Comparison of ENCODE assay signal across 19 cellular contexts in the genomic region with DNA sequence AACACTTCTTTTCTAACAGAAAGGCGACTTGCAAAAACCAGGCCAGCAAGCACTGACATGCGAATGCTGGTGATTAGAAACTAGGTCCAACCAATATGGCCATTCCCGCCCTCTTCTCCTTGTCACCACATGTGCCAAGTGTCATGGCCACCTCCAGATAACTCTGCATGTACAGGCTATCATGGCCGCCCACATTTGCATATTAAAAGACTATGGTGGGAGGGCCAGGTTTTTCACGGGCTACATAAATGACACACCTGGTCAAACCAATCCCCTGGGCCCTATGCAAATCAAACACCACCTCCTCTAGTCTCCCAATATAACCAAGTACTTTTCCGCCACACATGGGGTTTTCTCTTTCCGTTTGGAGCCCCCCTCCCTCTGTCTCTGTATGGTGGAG. TPM values are rescaled to one million over a fixed set of nuclear protein-coding genes. Genes with fewer than 3 reads are reported as not detected.
"Had no signal": no experiment of that assay in that cellular context is flagged by ENCODE, and none has a peak within 500 bp of the region (broad histone marks: within the 10 kb centered on the region; RNA-seq: fewer than 3 reads in every experiment).

No MANE protein-coding gene starts in this region.

- ATAC-seq: effector memory CD8-positive, alpha-beta T cell; left lung; sciatic nerve had no signal

- H3K27me3 ChIP-seq: left lung, transverse colon had no signal

- H3K36me3 Mint-ChIP-seq: activated naive CD4-positive, alpha-beta T cell treated with anti-CD3 and anti-CD28 coated beads, Interleukin-2, amount 50 U/mL, for 24 hours had no signal

- DNase-seq: activated B cell treated with CpG ODN at 0.5 μM for 24 hours; activated CD4-positive, alpha-beta T cell treated with anti-CD3 and anti-CD28 coated beads, Interleukin-2, amount 10 ng/mL, durations not matched to agents 24 days and 14 days; activated CD8-positive, alpha-beta memory T cell treated with anti-CD3 and anti-CD28 coated beads for 24 hours; cortex of kidney; effector memory CD8-positive, alpha-beta T cell; hypothalamus; islet precursor cell; left lung; occipital lobe; spleen; stimulated activated CD4-positive, alpha-beta T cell treated with anti-CD3 and anti-CD28 coated beads, Interleukin-1b, Interleukin-23, amount 100 ng/mL, for 48 hours; stimulated activated naive CD4-positive, alpha-beta T cell; substantia nigra; transverse colon had no signal

- H3K9me3 Mint-ChIP-seq: activated B cell treated with CpG ODN at 0.5 μM for 24 hours; activated CD4-positive, alpha-beta T cell treated with anti-CD3 and anti-CD28 coated beads, Interleukin-2, amount 10 ng/mL, durations not matched to agents 24 days and 14 days; activated naive CD4-positive, alpha-beta T cell treated with anti-CD3 and anti-CD28 coated beads, Interleukin-2, amount 50 U/mL, for 24 hours; central memory CD8-positive, alpha-beta T cell; effector memory CD8-positive, alpha-beta T cell; memory B cell had no signal

- H3K4me3 ChIP-seq: left lung, spleen, transverse colon had no signal

- H3K4me1 ChIP-seq: left lung, spleen, transverse colon had no signal

- H3K4me3 Mint-ChIP-seq: activated B cell treated with CpG ODN at 0.5 μM for 24 hours; activated CD4-positive, alpha-beta T cell treated with anti-CD3 and anti-CD28 coated beads, Interleukin-2, amount 10 ng/mL, durations not matched to agents 24 days and 14 days; activated naive CD4-positive, alpha-beta T cell treated with anti-CD3 and anti-CD28 coated beads, Interleukin-2, amount 50 U/mL, for 24 hours; central memory CD8-positive, alpha-beta T cell; effector memory CD8-positive, alpha-beta T cell; memory B cell; nephron had no signal

- H3K9me3 ChIP-seq: left lung, spleen, transverse colon had no signal

- H3K27ac Mint-ChIP-seq: activated B cell treated with CpG ODN at 0.5 μM for 24 hours; activated CD4-positive, alpha-beta T cell treated with anti-CD3 and anti-CD28 coated beads, Interleukin-2, amount 10 ng/mL, durations not matched to agents 24 days and 14 days; activated naive CD4-positive, alpha-beta T cell treated with anti-CD3 and anti-CD28 coated beads, Interleukin-2, amount 50 U/mL, for 24 hours; effector memory CD8-positive, alpha-beta T cell; memory B cell; nephron had no signal

- H3K4me1 Mint-ChIP-seq: activated B cell treated with CpG ODN at 0.5 μM for 24 hours; activated CD4-positive, alpha-beta T cell treated with anti-CD3 and anti-CD28 coated beads, Interleukin-2, amount 10 ng/mL, durations not matched to agents 24 days and 14 days; activated naive CD4-positive, alpha-beta T cell treated with anti-CD3 and anti-CD28 coated beads, Interleukin-2, amount 50 U/mL, for 24 hours; central memory CD8-positive, alpha-beta T cell; nephron had no signal

- H3K27me3 Mint-ChIP-seq: activated B cell treated with CpG ODN at 0.5 μM for 24 hours; activated CD4-positive, alpha-beta T cell treated with anti-CD3 and anti-CD28 coated beads, Interleukin-2, amount 10 ng/mL, durations not matched to agents 24 days and 14 days; activated naive CD4-positive, alpha-beta T cell treated with anti-CD3 and anti-CD28 coated beads, Interleukin-2, amount 50 U/mL, for 24 hours; central memory CD8-positive, alpha-beta T cell; memory B cell had no signal

- H3K36me3 ChIP-seq: left lung, spleen, transverse colon had no signal

- H3K27ac ChIP-seq: left lung, spleen, transverse colon had no signal

RNA-seq across cellular contexts. Expression of a gene that starts 40.1 kb away (rescaled TPM):
- total RNA-seq: activated B cell treated with CpG ODN at 0.5 μM for 24 hours had no signal
